In genomic region chr22:30665266-30665665, GRCh38 we compare ENCODE assay signal across 23 cellular contexts. TPM values are rescaled to one million over a fixed set of nuclear protein-coding genes. Genes with fewer than 3 reads are reported as not detected.
DNase-seq lines count a peak whose midpoint lies in the region; ATAC-seq, FAIRE-seq and TF ChIP-seq lines count a peak whose summit lies in the region.
"Had no signal": no experiment of that assay in that cellular context is flagged by ENCODE, and none has a peak within 500 bp of the region (broad histone marks: within the 10 kb centered on the region; RNA-seq: fewer than 3 reads in every experiment).

No MANE protein-coding gene starts in this region.

- H3K9me3 Mint-ChIP-seq in CD4-positive, CD25-positive, alpha-beta regulatory T cell = no peaks in the 10 kb centered on the region
- no peaks in the 10 kb centered on the region for H3K9me3 Mint-ChIP-seq in Caco-2 (ENCODE audit: unreplicated experiment)
- no peaks in the 10 kb centered on the region for H3K9me3 Mint-ChIP-seq in neural progenitor cell

- no peaks in the 10 kb centered on the region for H3K27me3 ChIP-seq in CD4-positive, CD25-positive, alpha-beta regulatory T cell (ENCODE audit: control insufficient read depth, insufficient read depth, low read length)
- no peaks in the 10 kb centered on the region; the same call in 1 of the 2 replicates for H3K27me3 ChIP-seq in Caco-2 (replicated peaks; ENCODE audit: control insufficient read depth, insufficient read depth, low read length)
- H3K27me3 ChIP-seq in keratinocyte (ENCODE audit: control insufficient read depth, extremely low read depth, insufficient read depth, low read length) = no peaks in the 10 kb centered on the region
- peaks cover 31% of the 10 kb centered on the region for H3K27me3 ChIP-seq in neural progenitor cell
- H3K27me3 ChIP-seq in gastrocnemius medialis = no peaks in the 10 kb centered on the region
- H3K27me3 ChIP-seq: BE2C had no signal

- in situ Hi-C loops in gastrocnemius medialis (cut with MboI; ENCODE audit: low sequenced_read_pairs in 4 of 4) = no loop called here

- no peak overlapping the region for H2AFZ ChIP-seq in keratinocyte (ENCODE audit: control insufficient read depth, low read length)
- no peak overlapping the region for H2AFZ ChIP-seq in neural progenitor cell (replicated peaks)
- H2AFZ ChIP-seq: GM23248 had no signal

- no peaks in the 10 kb centered on the region for H3K27me3 Mint-ChIP-seq in CD4-positive, CD25-positive, alpha-beta regulatory T cell
- H3K27me3 Mint-ChIP-seq in Caco-2 (ENCODE audit: insufficient read depth, unreplicated experiment) = no peaks in the 10 kb centered on the region
- peaks cover 4% of the 10 kb centered on the region for H3K27me3 Mint-ChIP-seq in neural progenitor cell (ENCODE audit: insufficient read depth, low read depth)

- H3K79me2 ChIP-seq in keratinocyte (ENCODE audit: control insufficient read depth, insufficient read depth, low read length) (no peaks in the 10 kb centered on the region), neural progenitor cell (ENCODE audit: low read depth) (no peaks in the 10 kb centered on the region)

- dilution Hi-C loops in keratinocyte (cut with MboI; ENCODE audit: extremely low pct_ligation_motif_present, low sequenced_read_pairs) = no loop called here

- H3K36me3 ChIP-seq in CD4-positive, CD25-positive, alpha-beta regulatory T cell (ENCODE audit: control insufficient read depth, insufficient read depth, low read length) = peaks cover 25% of the 10 kb centered on the region
- H3K36me3 ChIP-seq in Caco-2 (ENCODE audit: control insufficient read depth, insufficient read depth, low read length) (no peaks in the 10 kb centered on the region; the same call in 1 of the 2 replicates), keratinocyte (ENCODE audit: control insufficient read depth in 2 of 2, extremely low read depth in 1 of 2, insufficient read depth in 2 of 2, low read length in 2 of 2) (peaks cover 4 to 10% of the 10 kb centered on the region in 2 experiments), neural progenitor cell (no peaks in the 10 kb centered on the region), gastrocnemius medialis (no peaks in the 10 kb centered on the region)
- H3K36me3 ChIP-seq: BE2C had no signal

- no peak overlapping the region for H3K9ac ChIP-seq in keratinocyte (ENCODE audit: control insufficient read depth, extremely low read depth, insufficient read depth, low read length)
- H3K9ac ChIP-seq in neural progenitor cell = no peak overlapping the region
- H3K9ac ChIP-seq: GM23248 had no signal

- H4K20me1 ChIP-seq in keratinocyte (ENCODE audit: control insufficient read depth, extremely low read depth, insufficient read depth, low read length) = no peaks in the 10 kb centered on the region
- H4K20me1 ChIP-seq in neural progenitor cell (ENCODE audit: low read depth) = no peaks in the 10 kb centered on the region

- DNase-seq in CD4-positive, CD25-positive, alpha-beta regulatory T cell = no peak
- DNase-seq in Caco-2 = no peak
- DNase-seq in keratinocyte (ENCODE audit: low read depth, low spot score) = no peak
- no peak for DNase-seq in neural progenitor cell (ENCODE audit: low spot score)
- DNase-seq in NCI-H1694 (lab: John Stamatoyannopoulos, UW) = no peak
- no peak for DNase-seq in hypothalamus (lab: John Stamatoyannopoulos, UW)
- DNase-seq in gastrocnemius medialis = no peak
- DNase-seq: BE2C, GM23248, H7, NCI-H1048, NCI-H1417 treated with DMSO at 0.1 percent for 48 hours, NCI-H187, NCI-H2081 treated with DMSO at 0.1 percent for 48 hours, NCI-H2171, NCI-H226, NCI-H510A, NCI-H69, SHP77 had no signal

- BruUV-seq in Caco-2 (replicated peaks; lab: Mats Ljungman, UMichigan) = no TSS peak

- POLR2A ChIA-PET in Caco-2 (lab: Charles Lee) = interaction anchor here (0.6 kb wide), 1 partner anchor 46 kb away, joined by 3 read pairs; no protein-coding TSS in a partner anchor

- peak overlapping the region in 3 of 4 donors; percentile 15 to 90 (median 79) for H3K4me3 Mint-ChIP-seq in CD4-positive, CD25-positive, alpha-beta regulatory T cell
- H3K4me3 Mint-ChIP-seq in Caco-2 (ENCODE audit: unreplicated experiment) (peak overlapping the region; percentile 94), neural progenitor cell (peak overlapping the region; percentile 7)
- H3K4me3 Mint-ChIP-seq: CD14-positive monocyte had no signal

- H3K4me2 ChIP-seq in keratinocyte (ENCODE audit: control insufficient read depth, extremely low read depth, insufficient read depth, low read depth, low read length) (no peak overlapping the region), neural progenitor cell (no peak overlapping the region)

- intact Hi-C loops in Caco-2 (cut with micrococcal nuclease; ENCODE audit: unreplicated experiment) (no loop called here), gastrocnemius medialis (cut with DNase I; ENCODE audit: low total_unique reads) (loop anchor here (5.0 kb wide), 2 partner anchors 42 to 73 kb away; partner anchors contain the start of gene PES1)

- CTCF ChIA-PET in Caco-2 (lab: Charles Lee) = interaction anchor here (0.6 to 0.9 kb wide), 3 partner anchors 90 to 607 kb away, joined by 3 to 5 read pairs (median 5); no protein-coding TSS in a partner anchor

- H3K9me3 ChIP-seq in CD4-positive, CD25-positive, alpha-beta regulatory T cell (ENCODE audit: control insufficient read depth in 2 of 2, low read length in 2 of 2) = no peaks in the 10 kb centered on the region
- H3K9me3 ChIP-seq in Caco-2 (no peaks in the 10 kb centered on the region), keratinocyte (ENCODE audit: control insufficient read depth, low read depth, low read length) (no peaks in the 10 kb centered on the region), neural progenitor cell (ENCODE audit: low read depth) (no peaks in the 10 kb centered on the region), gastrocnemius medialis (no peaks in the 10 kb centered on the region)
- H3K9me3 ChIP-seq: BE2C had no signal

- H3K27ac ChIP-seq in CD4-positive, CD25-positive, alpha-beta regulatory T cell (ENCODE audit: insufficient read depth, low read length, poor library complexity, severe bottlenecking) = no peak overlapping the region
- H3K27ac ChIP-seq in keratinocyte (ENCODE audit: control insufficient read depth, insufficient read depth, low read length) (no peak overlapping the region), neural progenitor cell (no peak overlapping the region), gastrocnemius medialis (no peak overlapping the region)
- H3K27ac ChIP-seq: GM23248, HL-60, RWPE1 had no signal

- ATAC-seq in CD4-positive, CD25-positive, alpha-beta regulatory T cell (ENCODE audit: low read depth in 2 of 2) = no peak
- no peak for ATAC-seq in gastrocnemius medialis

- peaks cover 33% of the 10 kb centered on the region for H3K36me3 Mint-ChIP-seq in CD4-positive, CD25-positive, alpha-beta regulatory T cell
- H3K36me3 Mint-ChIP-seq in Caco-2 (ENCODE audit: insufficient read depth, unreplicated experiment) (peaks cover 4% of the 10 kb centered on the region), neural progenitor cell (peaks cover 14% of the 10 kb centered on the region)

- peak; percentile 63 for FAIRE-seq in keratinocyte (lab: Jason Lieb, UNC)
- FAIRE-seq: D721Med had no signal

- H3K4me1 ChIP-seq in CD4-positive, CD25-positive, alpha-beta regulatory T cell (ENCODE audit: control insufficient read depth, insufficient read depth, low read length, poor library complexity, severe bottlenecking) = peaks cover 23% of the 10 kb centered on the region
- H3K4me1 ChIP-seq in Caco-2 (peaks cover 4% of the 10 kb centered on the region; the same call in 1 of the 2 replicates), keratinocyte (ENCODE audit: control insufficient read depth, extremely low read depth, insufficient read depth, low read length) (peaks cover 21% of the 10 kb centered on the region), neural progenitor cell (peaks cover 11% of the 10 kb centered on the region), gastrocnemius medialis (peaks cover 10 to 11% of the 10 kb centered on the region in 2 donors)
- H3K4me1 ChIP-seq: BE2C had no signal

- peaks cover 12 to 51% (median 31%) of the 10 kb centered on the region in 4 donors for H3K4me1 Mint-ChIP-seq in CD4-positive, CD25-positive, alpha-beta regulatory T cell
- peaks cover 17% of the 10 kb centered on the region for H3K4me1 Mint-ChIP-seq in Caco-2 (ENCODE audit: low read depth, unreplicated experiment)
- peaks cover 13% of the 10 kb centered on the region for H3K4me1 Mint-ChIP-seq in neural progenitor cell

- H3F3A ChIP-seq in neural progenitor cell (ENCODE audit: low read depth) = peaks cover 14% of the 10 kb centered on the region

- H3K27ac Mint-ChIP-seq in CD4-positive, CD25-positive, alpha-beta regulatory T cell = peak overlapping the region in 2 of 3 donors; percentile 14 to 23
- H3K27ac Mint-ChIP-seq in Caco-2 (ENCODE audit: unreplicated experiment) (no peak overlapping the region), neural progenitor cell (no peak overlapping the region)

- no peaks in the 10 kb centered on the region for H3K9me1 ChIP-seq in keratinocyte (ENCODE audit: control insufficient read depth, extremely low read depth, insufficient read depth, low read length)

- TF ChIP-seq CTCF in Caco-2 (IDR thresholded peaks at IDR 0.05; ENCODE audit: insufficient read depth in 1 of 2, low read depth in 1 of 2, low read length in 1 of 2, severe bottlenecking in 1 of 2, unreplicated experiment in 1 of 2) (no peak), keratinocyte (optimal IDR thresholded peaks at IDR 0.05 in 1 of 3, IDR thresholded peaks at IDR 0.05 in 1 of 3, conservative IDR thresholded peaks at IDR 0.05 in 1 of 3; ENCODE audit: extremely low read depth in 1 of 3, insufficient read depth in 2 of 3, low read length in 3 of 3) (no peak), neural progenitor cell (IDR thresholded peaks at IDR 0.05) (no peak), gastrocnemius medialis (IDR thresholded peaks at IDR 0.05 in 4 of 5, conservative IDR thresholded peaks at IDR 0.05 in 1 of 5) (no peak)

- TF ChIP-seq POLR2A in gastrocnemius medialis (IDR thresholded peaks at IDR 0.05) = no peak

- no peak overlapping the region for H3K4me3 ChIP-seq in CD4-positive, CD25-positive, alpha-beta regulatory T cell (ENCODE audit: low read depth, low read length)
- H3K4me3 ChIP-seq in Caco-2 (ENCODE audit: low read depth, low read length) (no peak overlapping the region), keratinocyte (ENCODE audit: control insufficient read depth in 2 of 3, extremely low read depth in 1 of 3, insufficient read depth in 2 of 3, low read depth in 1 of 3, low read length in 3 of 3) (no peak overlapping the region), neural progenitor cell (no peak overlapping the region), gastrocnemius medialis (no peak overlapping the region)
- H3K4me3 ChIP-seq: GM23248 had no signal

RNA-seq across cellular contexts. Expression of gene DUSP18, which starts 2.4 kb away (rescaled TPM):
- total RNA-seq in CD4-positive, CD25-positive, alpha-beta regulatory T cell = 15.5 TPM
- polyA plus RNA-seq in CD4-positive, CD25-positive, alpha-beta regulatory T cell = 10 to 100 TPM; 11.4 to 20.2 (median 12.8) TPM
- 6.0 and 7.9 TPM in 2 replicates for total RNA-seq in Caco-2 (2022)
- polyA plus RNA-seq in keratinocyte = 12.6 to 21.1 TPM (median 17.9 TPM) in 3 replicates
- 2.4 TPM for polyA plus RNA-seq in keratinocyte (2011; ENCODE audit: low read depth)
- 14.7 and 17.9 TPM in 2 replicates for polyA plus RNA-seq in keratinocyte (2011; cell fraction: cytosol; rRNA removed)
- polyA plus RNA-seq in keratinocyte (2011; cell fraction: nucleus; rRNA removed) = 29.4 and 37.4 TPM in 2 replicates
- 8.4 and 10.6 TPM in 2 replicates for polyA plus RNA-seq in keratinocyte (2012; ENCODE audit: low replicate concordance)
- 27.2 to 58.7 TPM (median 36.4 TPM) in 3 replicates for polyA minus RNA-seq in keratinocyte
- 27.8 TPM for polyA minus RNA-seq in keratinocyte (2011; cell fraction: cytosol; rRNA and poly(A)+ RNA removed)
- 13.9 and 21.8 TPM in 2 replicates for polyA minus RNA-seq in keratinocyte (2011; cell fraction: nucleus; rRNA and poly(A)+ RNA removed)
- total RNA-seq in neural progenitor cell (ENCODE audit: low replicate concordance) = 3.1 and 5.6 TPM in 2 replicates
- total RNA-seq in gastrocnemius medialis = 1 to 10 TPM in 3 of 4 donors, under 1 TPM in 1; 0.82 to 4.3 (median 2.0) TPM

RNA-seq across cellular contexts. Expression of gene OSBP2, which starts 29.4 kb away (rescaled TPM):
- 9.9 TPM for total RNA-seq in CD4-positive, CD25-positive, alpha-beta regulatory T cell
- polyA plus RNA-seq in CD4-positive, CD25-positive, alpha-beta regulatory T cell = 1 to 10 TPM in 2 of 4 donors, under 1 TPM in 2; 0.86 to 1.9 (median 1.3) TPM
- 4.2 and 6.2 TPM in 2 replicates for total RNA-seq in Caco-2 (2022)
- polyA plus RNA-seq in keratinocyte = 2.0 to 4.2 TPM (median 3.0 TPM) in 3 replicates
- polyA plus RNA-seq in keratinocyte (2011; ENCODE audit: low read depth) = 10.7 TPM
- polyA plus RNA-seq in keratinocyte (2011; cell fraction: cytosol; rRNA removed) = 3.9 and 5.0 TPM in 2 replicates
- 3.2 and 3.3 TPM in 2 replicates for polyA plus RNA-seq in keratinocyte (2011; cell fraction: nucleus; rRNA removed)
- polyA plus RNA-seq in keratinocyte (2012; ENCODE audit: low replicate concordance) = 3.6 and 4.4 TPM in 2 replicates
- polyA minus RNA-seq in keratinocyte = 2.9 to 8.2 TPM (median 5.6 TPM) in 3 replicates
- polyA minus RNA-seq in keratinocyte (2011; cell fraction: cytosol; rRNA and poly(A)+ RNA removed) = 6.7 TPM
- 3.1 and 4.4 TPM in 2 replicates for polyA minus RNA-seq in keratinocyte (2011; cell fraction: nucleus; rRNA and poly(A)+ RNA removed)
- total RNA-seq in neural progenitor cell (ENCODE audit: low replicate concordance) = 0.58 and 2.4 TPM in 2 replicates
- total RNA-seq in gastrocnemius medialis = 1 to 10 TPM; 2.8 to 4.3 (median 3.0) TPM

RNA-seq across cellular contexts. Expression of gene SLC35E4, which starts 29.7 kb away (rescaled TPM):
- 14.5 TPM for total RNA-seq in CD4-positive, CD25-positive, alpha-beta regulatory T cell
- 1 to 10 TPM; 1.9 to 7.0 (median 4.1) TPM for polyA plus RNA-seq in CD4-positive, CD25-positive, alpha-beta regulatory T cell
- total RNA-seq in Caco-2 (2022) (0.27 and 0.74 TPM in 2 replicates), neural progenitor cell (ENCODE audit: low replicate concordance) (0.36 and 4.8 TPM in 2 replicates), gastrocnemius medialis (10 to 100 TPM in 2 of 4 donors, 1 to 10 TPM in 2; 8.5 to 19.3 (median 10.9) TPM)
- polyA plus RNA-seq in keratinocyte = 2.3 to 3.5 TPM (median 2.5 TPM) in 3 replicates
- 1.1 TPM for polyA plus RNA-seq in keratinocyte (2011; ENCODE audit: low read depth)
- 1.4 and 2.5 TPM in 2 replicates for polyA plus RNA-seq in keratinocyte (2011; cell fraction: cytosol; rRNA removed)
- 4.0 and 5.1 TPM in 2 replicates for polyA plus RNA-seq in keratinocyte (2011; cell fraction: nucleus; rRNA removed)
- polyA plus RNA-seq in keratinocyte (2012; ENCODE audit: low replicate concordance) = 3.5 and 3.6 TPM in 2 replicates
- 2.2 to 3.4 TPM (median 2.4 TPM) in 3 replicates for polyA minus RNA-seq in keratinocyte
- polyA minus RNA-seq in keratinocyte (2011; cell fraction: cytosol; rRNA and poly(A)+ RNA removed) = 9.0 TPM
- 5.4 and 5.8 TPM in 2 replicates for polyA minus RNA-seq in keratinocyte (2011; cell fraction: nucleus; rRNA and poly(A)+ RNA removed)

RNA-seq across cellular contexts. Expression of gene TCN2, which starts 58.3 kb away (rescaled TPM):
- total RNA-seq in CD4-positive, CD25-positive, alpha-beta regulatory T cell = 0.30 TPM
- 1 to 10 TPM in 2 of 4 donors, under 1 TPM in 2; 0.23 to 1.7 (median 0.99) TPM for polyA plus RNA-seq in CD4-positive, CD25-positive, alpha-beta regulatory T cell
- total RNA-seq in Caco-2 (2022) (11.9 and 13.8 TPM in 2 replicates), neural progenitor cell (ENCODE audit: low replicate concordance) (33.9 and 66.5 TPM in 2 replicates), gastrocnemius medialis (10 to 100 TPM in 3 of 4 donors, 1 to 10 TPM in 1; 5.1 to 12.8 (median 11.7) TPM)
- polyA plus RNA-seq in keratinocyte = 0.88 to 1.2 TPM (median 1.2 TPM) in 3 replicates
- 0.10 TPM for polyA plus RNA-seq in keratinocyte (2011; ENCODE audit: low read depth)
- polyA plus RNA-seq in keratinocyte (2011; cell fraction: cytosol; rRNA removed) = 0.72 and 1.1 TPM in 2 replicates
- polyA plus RNA-seq in keratinocyte (2011; cell fraction: nucleus; rRNA removed) = 1.6 and 2.1 TPM in 2 replicates
- polyA plus RNA-seq in keratinocyte (2012; ENCODE audit: low replicate concordance) = 1.3 and 1.7 TPM in 2 replicates
- 0.32 to 3.5 TPM (median 3.4 TPM) in 3 replicates for polyA minus RNA-seq in keratinocyte
- polyA minus RNA-seq in keratinocyte (2011; cell fraction: cytosol; rRNA and poly(A)+ RNA removed) = not detected
- polyA minus RNA-seq in keratinocyte (2011; cell fraction: nucleus; rRNA and poly(A)+ RNA removed) = 0.54 and 1.7 TPM in 2 replicates

Comparison
In these comparisons a context has a peak if more than half of its experiments do, and no peak if none do; other contexts are left out.
1. H3K27ac Mint-ChIP-seq: peak in CD4-positive, CD25-positive, alpha-beta regulatory T cell (2 of 3); none in Caco-2 (single experiment) and neural progenitor cell (single experiment).
2. H3K4me3 Mint-ChIP-seq: peak in every context shown above with its lines; median percentile 94 in Caco-2; 79 in CD4-positive, CD25-positive, alpha-beta regulatory T cell; 7 in neural progenitor cell.